15 cellular contexts compared by ENCODE assay signal in the genomic region with DNA sequence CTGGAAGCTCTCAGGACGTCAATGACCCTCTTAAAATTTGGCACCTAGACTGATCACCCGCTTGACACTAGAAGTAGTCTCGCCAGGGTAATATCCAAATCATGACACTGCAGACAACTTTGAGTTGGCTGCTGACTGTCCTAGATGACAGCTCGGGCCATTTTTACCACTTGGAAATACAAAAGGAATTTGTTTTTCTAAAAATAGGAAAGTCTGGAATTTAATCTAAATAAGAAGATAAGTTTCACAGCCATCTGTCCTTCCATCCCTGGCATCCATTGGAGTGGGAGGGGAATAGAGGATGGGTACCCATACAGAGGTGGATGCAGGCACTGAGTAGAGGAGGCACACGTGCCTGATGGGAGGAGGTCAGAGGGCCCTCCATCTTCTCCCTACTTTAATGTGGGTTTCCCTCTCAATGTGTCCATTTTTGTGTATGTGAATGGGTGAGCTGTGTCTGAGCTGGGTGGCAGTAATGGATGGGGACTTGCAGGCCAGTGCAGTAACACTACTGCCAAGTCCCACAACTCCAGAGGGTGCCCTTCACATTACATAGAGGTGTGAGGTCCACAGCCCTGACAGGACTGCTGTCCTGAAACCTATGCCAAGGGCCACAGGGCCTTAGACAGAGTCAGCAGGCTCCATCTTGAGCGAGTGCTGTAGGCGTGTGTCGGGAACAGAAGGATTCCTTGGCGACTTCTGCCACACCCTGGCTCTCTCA.
A peak's percentile ranks its signal among the peaks of the same experiment; 100 is the strongest.
DNase-seq lines count a peak whose midpoint lies in the region; ATAC-seq and TF ChIP-seq lines count a peak whose summit lies in the region.
"Had no signal": no experiment of that assay in that cellular context is flagged by ENCODE, and none has a peak within 500 bp of the region (broad histone marks: within the 10 kb centered on the region; RNA-seq: fewer than 3 reads in every experiment).

No MANE protein-coding gene starts in this region.

- H3K36me3 ChIP-seq in Panc1 (ENCODE audit: control insufficient read depth, insufficient read depth, low read length): no peaks in the 10 kb centered on the region
- H3K36me3 ChIP-seq in esophagus squamous epithelium: no peaks in the 10 kb centered on the region
- H3K36me3 ChIP-seq in muscle layer of colon (ENCODE audit: insufficient read depth, low read length): peaks cover under 1% of the 10 kb centered on the region
- H3K36me3 ChIP-seq in effector memory CD4-positive, alpha-beta T cell (ENCODE audit: control insufficient read depth, insufficient read depth, low read length): no peaks in the 10 kb centered on the region

- POLR2A ChIA-PET in Panc1 (lab: Charles Lee): no interaction called here

- H3K9me3 ChIP-seq in Panc1 (ENCODE audit: control insufficient read depth, insufficient read depth, low read depth, low read length) (no peaks in the 10 kb centered on the region), esophagus squamous epithelium (no peaks in the 10 kb centered on the region), muscle layer of colon (ENCODE audit: low read length) (no peaks in the 10 kb centered on the region)
- H3K9me3 ChIP-seq in effector memory CD4-positive, alpha-beta T cell (ENCODE audit: control insufficient read depth, low read length): no peaks in the 10 kb centered on the region

- no peak for TF ChIP-seq POLR2A in esophagus squamous epithelium (IDR thresholded peaks at IDR 0.05)

- DNase-seq in Panc1 (ENCODE audit: low read depth, low spot score) (no peak), esophagus squamous epithelium (lab: John Stamatoyannopoulos, UW) (no peak), substantia nigra (lab: John Stamatoyannopoulos, UW) (no peak), Ammon's horn (ENCODE audit: low spot score) (no peak)
- no peak for DNase-seq in stimulated activated naive CD4-positive, alpha-beta T cell (lab: John Stamatoyannopoulos, UW)
- no peak for DNase-seq in effector memory CD4-positive, alpha-beta T cell
- DNase-seq: activated CD8-positive, alpha-beta memory T cell treated with anti-CD3 and anti-CD28 coated beads, Interleukin-2, amount 50 U/mL, for 4 hours; DMS53; naive B cell; NCI-H1417; small intestine; WERI-Rb-1 had no signal

- ATAC-seq in Panc1 (no peak), HG03439 (IDR thresholded peaks at IDR 0.05; ENCODE audit: unreplicated experiment) (no peak)
- ATAC-seq: activated naive CD4-positive, alpha-beta T cell treated with anti-CD3 and anti-CD28 coated beads, Interleukin-2, amount 50 U/mL, for 72 hours had no signal

- CTCF ChIA-PET in Panc1 (lab: Charles Lee): interaction anchor here (0.6 kb wide), 1 partner anchor 589 kb away, joined by 3 read pairs; no protein-coding TSS in a partner anchor

- H3K27me3 ChIP-seq in Panc1 (ENCODE audit: control insufficient read depth, insufficient read depth, low read length): no peaks in the 10 kb centered on the region
- no peaks in the 10 kb centered on the region for H3K27me3 ChIP-seq in esophagus squamous epithelium
- no peaks in the 10 kb centered on the region for H3K27me3 ChIP-seq in muscle layer of colon (ENCODE audit: control insufficient read depth in 1 of 2, insufficient read depth in 2 of 2, low read length in 2 of 2)
- no peaks in the 10 kb centered on the region for H3K27me3 ChIP-seq in effector memory CD4-positive, alpha-beta T cell (replicated peaks; ENCODE audit: control insufficient read depth, insufficient read depth, low read length, poor library complexity, severe bottlenecking)

- in situ Hi-C loops in Panc1 (cut with HindIII; ENCODE audit: low pct_unique_long_range_greater_than_20kb, low sequenced_read_pairs): no loop called here

- no peak overlapping the region for H3K9ac ChIP-seq in muscle layer of colon (ENCODE audit: low read length)

- BruUV-seq in Panc1 (replicated peaks; lab: Mats Ljungman, UMichigan): no TSS peak

- H3K4me1 ChIP-seq in Panc1 (ENCODE audit: control insufficient read depth, insufficient read depth, low read length): peaks cover 32% of the 10 kb centered on the region
- peaks cover 30 to 67% (median 36%) of the 10 kb centered on the region in 3 donors for H3K4me1 ChIP-seq in esophagus squamous epithelium
- H3K4me1 ChIP-seq in muscle layer of colon (ENCODE audit: insufficient read depth, low read length): peaks cover 43% of the 10 kb centered on the region
- H3K4me1 ChIP-seq in effector memory CD4-positive, alpha-beta T cell (ENCODE audit: control insufficient read depth, insufficient read depth, low read length, poor library complexity, severe bottlenecking): no peaks in the 10 kb centered on the region

- H3K4me3 ChIP-seq in Panc1 (ENCODE audit: low read depth in 2 of 2, low read length in 2 of 2) (no peak overlapping the region), esophagus squamous epithelium (no peak overlapping the region), muscle layer of colon (ENCODE audit: low read depth in 1 of 2, low read length in 2 of 2) (no peak overlapping the region)
- no peak overlapping the region for H3K4me3 ChIP-seq in effector memory CD4-positive, alpha-beta T cell (ENCODE audit: insufficient read depth, low read depth, low read length, poor library complexity, severe bottlenecking)

- no peak for TF ChIP-seq CTCF in Panc1 (IDR thresholded peaks at IDR 0.05)
- no peak for TF ChIP-seq CTCF in esophagus squamous epithelium (IDR thresholded peaks at IDR 0.05)

- intact Hi-C loops in Panc1 (cut with micrococcal nuclease; ENCODE audit: unreplicated experiment): no loop called here
- intact Hi-C loops in esophagus squamous epithelium (cut with DNase I): no loop called here

- 57 to 72% methylated on average over 8 to 9 of the region's 9 CpGs for WGBS in esophagus squamous epithelium, 2 donors

- peak overlapping the region; percentile 29; the same call in 1 of the 2 replicates for H3K27ac ChIP-seq in Panc1 (ENCODE audit: low read length)
- peak overlapping the region; percentile 25 to 86 (median 78) for H3K27ac ChIP-seq in esophagus squamous epithelium
- peak overlapping the region; percentile 22 for H3K27ac ChIP-seq in muscle layer of colon (ENCODE audit: low read depth, low read length)
- H3K27ac ChIP-seq in substantia nigra (ENCODE audit: low read depth, low read length, poor library complexity, severe bottlenecking): peak overlapping the region; percentile 59
- no peak overlapping the region for H3K27ac ChIP-seq in effector memory CD4-positive, alpha-beta T cell (ENCODE audit: insufficient read depth, low read length, poor library complexity, severe bottlenecking)
- H3K27ac ChIP-seq: WERI-Rb-1 had no signal
